ENCODE assay signal across 29 cellular contexts in the genomic region with DNA sequence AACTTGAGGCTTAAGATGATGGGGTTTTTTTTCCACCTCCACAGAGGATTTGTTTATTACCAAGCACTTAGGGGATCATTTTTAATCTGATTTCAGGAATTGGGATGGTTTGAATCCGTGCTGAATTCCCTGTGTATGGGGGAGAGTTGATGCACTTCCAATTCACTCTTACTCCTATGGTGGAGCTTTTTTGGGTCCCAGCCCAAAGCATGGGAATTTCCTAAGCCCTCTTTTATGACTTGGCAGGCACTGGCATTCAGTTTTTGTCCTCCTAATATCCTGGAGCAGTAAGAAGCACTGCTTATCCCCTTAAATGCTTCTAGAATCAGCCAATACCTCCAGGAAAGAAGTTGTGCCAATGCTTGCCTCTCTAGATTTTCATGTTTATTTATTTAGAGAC.
DNase-seq lines count a peak whose midpoint lies in the region; TF ChIP-seq lines count a peak whose summit lies in the region.
"Had no signal": no experiment of that assay in that cellular context is flagged by ENCODE, and none has a peak within 500 bp of the region (broad histone marks: within the 10 kb centered on the region; RNA-seq: fewer than 3 reads in every experiment).

No MANE protein-coding gene starts in this region.

- peaks cover 8% of the 10 kb centered on the region for H3K4me1 ChIP-seq in neural progenitor cell
- H3K4me1 ChIP-seq: BLaER1, Peyer's patch, prostate gland, transverse colon had no signal

- H3K36me3 ChIP-seq in neural progenitor cell = no peaks in the 10 kb centered on the region
- H3K36me3 ChIP-seq: BLaER1, esophagus squamous epithelium, Peyer's patch, prostate gland, transverse colon had no signal

- H3K27me3 ChIP-seq in neural progenitor cell = no peaks in the 10 kb centered on the region
- H3K27me3 ChIP-seq: BLaER1, esophagus squamous epithelium, Peyer's patch, transverse colon had no signal

- in situ Hi-C loops in G401 (cut with HindIII; ENCODE audit: low sequenced_read_pairs) = no loop called here

- no peak overlapping the region for H3K4me3 ChIP-seq in fibroblast of mammary gland (ENCODE audit: control insufficient read depth, low read depth, low read length)
- no peak overlapping the region for H3K4me3 ChIP-seq in neural progenitor cell
- H3K4me3 ChIP-seq: BLaER1, esophagus squamous epithelium, Peyer's patch, prostate gland, transverse colon had no signal

- no peak overlapping the region for H2AFZ ChIP-seq in neural progenitor cell (replicated peaks)

- TF ChIP-seq CTCF in fibroblast of mammary gland (conservative IDR thresholded peaks at IDR 0.05; ENCODE audit: control insufficient read depth, insufficient read depth, low read depth, low read length) = no peak
- no peak for TF ChIP-seq CTCF in neural progenitor cell (IDR thresholded peaks at IDR 0.05)

- no peak overlapping the region for H3K4me2 ChIP-seq in neural progenitor cell
- H3K4me2 ChIP-seq: BLaER1 had no signal

- H3K9me3 Mint-ChIP-seq in neural progenitor cell = peaks cover 7% of the 10 kb centered on the region
- H3K9me3 Mint-ChIP-seq: dendritic cell treated with granulocyte-macrophage colony-stimulating factor and Interleukin-4, amounts not matched to agents 40 ng/mL and 50 ng/mL, for 4 days had no signal

- H3K79me2 ChIP-seq in neural progenitor cell (ENCODE audit: low read depth) = no peaks in the 10 kb centered on the region

- peaks cover 4% of the 10 kb centered on the region for H3K36me3 Mint-ChIP-seq in neural progenitor cell

- H3K4me3 Mint-ChIP-seq in neural progenitor cell = no peak overlapping the region
- H3K4me3 Mint-ChIP-seq: activated naive CD8-positive, alpha-beta T cell treated with anti-CD3 and anti-CD28 coated beads, Interleukin-2, amount 10 ng/mL, durations not matched to agents 7 days and 5 days; brain; dendritic cell treated with granulocyte-macrophage colony-stimulating factor and Interleukin-4, amounts not matched to agents 40 ng/mL and 50 ng/mL, for 4 days had no signal

- no peak overlapping the region for H3K27ac Mint-ChIP-seq in neural progenitor cell
- H3K27ac Mint-ChIP-seq: activated naive CD8-positive, alpha-beta T cell treated with anti-CD3 and anti-CD28 coated beads, Interleukin-2, amount 10 ng/mL, durations not matched to agents 7 days and 5 days; dendritic cell treated with granulocyte-macrophage colony-stimulating factor and Interleukin-4, amounts not matched to agents 40 ng/mL and 50 ng/mL, for 4 days had no signal

- no peaks in the 10 kb centered on the region for H3F3A ChIP-seq in neural progenitor cell (ENCODE audit: low read depth)

- no peaks in the 10 kb centered on the region for H3K27me3 Mint-ChIP-seq in neural progenitor cell (ENCODE audit: insufficient read depth, low read depth)

- DNase-seq in Daoy (ENCODE audit: low read depth) (peak; percentile 19), M059J (ENCODE audit: low read depth) (peak; percentile 25), fibroblast of mammary gland (ENCODE audit: low read depth) (peak; percentile 22), neural progenitor cell (ENCODE audit: low spot score) (peak; percentile 4), G401 (ENCODE audit: low spot score) (no peak), DMS79 treated with DMSO at 0.1 percent for 48 hours (lab: John Stamatoyannopoulos, UW) (no peak), NCI-H2029 treated with DMSO at 0.1 percent for 48 hours (lab: John Stamatoyannopoulos, UW) (no peak)
- no peak for DNase-seq in stimulated activated CD4-positive, alpha-beta T cell treated with anti-CD3 and anti-CD28 coated beads, Interleukin-15, amount 100 ng/mL, for 24 hours
- DNase-seq: activated CD4-positive, alpha-beta T cell treated with anti-CD3 and anti-CD28 coated beads for 4 hours; activated CD8-positive, alpha-beta memory T cell treated with anti-CD3 and anti-CD28 coated beads for 24 hours; activated gamma-delta T cell treated with Interleukin-2 at 50 U/mL for 16 hours; activated naive CD8-positive, alpha-beta T cell treated with anti-CD3 and anti-CD28 coated beads, Interleukin-2, amount 10 ng/mL, durations not matched to agents 7 days and 5 days; DMS153; esophagus squamous epithelium; GDM1; Kasumi-1; NCI-H146; NCI-H446; NCI-H748 treated with DMSO at 0.1 percent for 48 hours; Peyer's patch; SIG-M5; stimulated activated CD4-positive, alpha-beta T cell treated with anti-CD3 and anti-CD28 coated beads, Interleukin-4, amount 100 ng/mL, for 4 hours; T-helper 9 cell; transverse colon had no signal

- no peaks in the 10 kb centered on the region for H3K9me3 ChIP-seq in neural progenitor cell (ENCODE audit: low read depth)
- H3K9me3 ChIP-seq: BLaER1, esophagus squamous epithelium, Peyer's patch, prostate gland, transverse colon had no signal

- H3K9ac ChIP-seq in neural progenitor cell = no peak overlapping the region
- H3K9ac ChIP-seq: BLaER1 had no signal

- H3K4me1 Mint-ChIP-seq in neural progenitor cell = no peaks in the 10 kb centered on the region
- H3K4me1 Mint-ChIP-seq: activated naive CD8-positive, alpha-beta T cell treated with anti-CD3 and anti-CD28 coated beads, Interleukin-2, amount 10 ng/mL, durations not matched to agents 7 days and 5 days had no signal

- no peaks in the 10 kb centered on the region for H4K20me1 ChIP-seq in neural progenitor cell (ENCODE audit: low read depth)
- H4K20me1 ChIP-seq: BLaER1 had no signal

- H3K27ac ChIP-seq in neural progenitor cell = no peak overlapping the region
- H3K27ac ChIP-seq: BLaER1, esophagus squamous epithelium, Peyer's patch, prostate gland, VCaP had no signal

Comparison
In these comparisons a context has a peak if more than half of its experiments do, and no peak if none do; other contexts are left out.
1. DNase-seq: peak in Daoy (single experiment), M059J (single experiment), fibroblast of mammary gland (single experiment) and neural progenitor cell (single experiment); none in G401 (single experiment), DMS79 treated with DMSO at 0.1 percent for 48 hours (single experiment), NCI-H2029 treated with DMSO at 0.1 percent for 48 hours (single experiment) and stimulated activated CD4-positive, alpha-beta T cell treated with anti-CD3 and anti-CD28 coated beads, Interleukin-15, amount 100 ng/mL, for 24 hours (single experiment).